8 cellular contexts compared by ENCODE assay signal in the genomic region with DNA sequence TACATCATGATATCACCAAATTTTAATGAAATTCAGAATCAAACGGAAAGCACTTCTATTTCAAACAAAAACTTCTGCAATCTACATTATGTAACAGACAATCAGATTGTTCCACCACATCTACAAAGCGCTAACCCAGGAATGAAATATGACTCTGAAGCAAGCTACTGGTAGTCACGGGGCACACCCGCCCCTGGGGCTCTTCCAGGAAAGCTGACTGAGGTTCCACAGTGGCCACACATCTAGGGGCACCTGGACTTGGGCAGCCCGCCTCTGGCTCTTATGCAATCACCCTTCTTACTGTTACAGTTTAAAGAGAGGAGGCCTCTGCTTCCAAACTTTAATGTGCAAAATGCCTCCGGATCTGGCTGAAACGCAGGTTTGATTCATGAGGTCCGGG. TPM values are rescaled to one million over a fixed set of nuclear protein-coding genes. Genes with fewer than 3 reads are reported as not detected.
DNase-seq lines count a peak whose midpoint lies in the region; ATAC-seq, FAIRE-seq and TF ChIP-seq lines count a peak whose summit lies in the region.

No MANE protein-coding gene starts in this region.

- CTCF ChIA-PET in CD8-positive, alpha-beta memory T cell (lab: Charles Lee), result interaction anchor here (1.4 to 3.2 kb wide), 2 partner anchors 170 to 171 kb away, joined by 5 to 11 read pairs; no protein-coding TSS in a partner anchor

- H3K4me3 Mint-ChIP-seq in CD8-positive, alpha-beta memory T cell, result peak overlapping the region; percentile 21 to 68 (median 58)
- peak overlapping the region; percentile 71 for H3K4me3 Mint-ChIP-seq in stimulated activated naive CD8-positive, alpha-beta T cell treated with anti-CD3 and anti-CD28 coated beads, Interleukin-15, Interleukin-2, amounts not matched to agents 100 ng/mL and 50 ng/mL, for 24 hours

- peak overlapping the region; percentile 9 for H3K4me3 ChIP-seq in CD8-positive, alpha-beta memory T cell (ENCODE audit: low read length)
- H3K4me3 ChIP-seq in body of pancreas, result no peak overlapping the region
- peak overlapping the region in 1 of 2 donors; percentile 38 for H3K4me3 ChIP-seq in kidney (ENCODE audit: low read length in 2 of 2)

- H3K27me3 Mint-ChIP-seq in CD8-positive, alpha-beta memory T cell, result no peaks in the 10 kb centered on the region
- no peaks in the 10 kb centered on the region for H3K27me3 Mint-ChIP-seq in stimulated activated naive CD8-positive, alpha-beta T cell treated with anti-CD3 and anti-CD28 coated beads, Interleukin-15, Interleukin-2, amounts not matched to agents 100 ng/mL and 50 ng/mL, for 24 hours

- H3K27ac ChIP-seq in CD8-positive, alpha-beta memory T cell (ENCODE audit: low read depth, low read length), result peak overlapping the region; percentile 48
- H3K27ac ChIP-seq in body of pancreas (peak overlapping the region; percentile 87 to 93 (median 90)), kidney (ENCODE audit: low read depth in 2 of 2, low read length in 2 of 2) (peak overlapping the region; percentile 93 to 99)

- intact Hi-C loops in body of pancreas (cut with DNase I), result no loop called here
- intact Hi-C loops in kidney (cut with DNase I), result no loop called here

- H3K27me3 ChIP-seq in CD8-positive, alpha-beta memory T cell (ENCODE audit: insufficient read depth, low read length, poor library complexity, severe bottlenecking), result no peaks in the 10 kb centered on the region
- H3K27me3 ChIP-seq in body of pancreas, result no peaks in the 10 kb centered on the region

- H3K36me3 Mint-ChIP-seq in CD8-positive, alpha-beta memory T cell, result peaks cover 0 to 3% (median 0%) of the 10 kb centered on the region in 3 donors
- no peaks in the 10 kb centered on the region for H3K36me3 Mint-ChIP-seq in stimulated activated naive CD8-positive, alpha-beta T cell treated with anti-CD3 and anti-CD28 coated beads, Interleukin-15, Interleukin-2, amounts not matched to agents 100 ng/mL and 50 ng/mL, for 24 hours (ENCODE audit: low read depth)

- DNase-seq in CD8-positive, alpha-beta memory T cell, result no peak
- DNase-seq in NCI-H2107 (lab: John Stamatoyannopoulos, UW) (peak; percentile 18), body of pancreas (peak; percentile 82 to 94 (median 93)), kidney (peak; percentile 92), NCI-H510A (lab: John Stamatoyannopoulos, UW) (no peak), DMS114 treated with DMSO at 0.1 percent for 48 hours (lab: John Stamatoyannopoulos, UW; ENCODE audit: unreplicated experiment) (no peak)

- H3K9me3 ChIP-seq in CD8-positive, alpha-beta memory T cell (ENCODE audit: low read length), result no peaks in the 10 kb centered on the region
- H3K9me3 ChIP-seq in body of pancreas (no peaks in the 10 kb centered on the region), kidney (ENCODE audit: control insufficient read depth in 1 of 2, low read length in 2 of 2) (no peaks in the 10 kb centered on the region)

- peak in 2 of 3 donors; percentile 31 to 54 for TF ChIP-seq POLR2A in body of pancreas (IDR thresholded peaks at IDR 0.05)

- peaks cover 31% of the 10 kb centered on the region for H3K4me1 ChIP-seq in CD8-positive, alpha-beta memory T cell (ENCODE audit: insufficient read depth, low read length)
- H3K4me1 ChIP-seq in body of pancreas (peaks cover 52% of the 10 kb centered on the region), kidney (ENCODE audit: control insufficient read depth in 1 of 2, insufficient read depth in 1 of 2, low read depth in 1 of 2, low read length in 2 of 2) (peaks cover 41 to 44% of the 10 kb centered on the region in 2 donors)

- peak overlapping the region in 7 of 8 donors; percentile 67 to 93 (median 81) for H3K27ac Mint-ChIP-seq in CD8-positive, alpha-beta memory T cell
- peak overlapping the region; percentile 93 for H3K27ac Mint-ChIP-seq in stimulated activated naive CD8-positive, alpha-beta T cell treated with anti-CD3 and anti-CD28 coated beads, Interleukin-15, Interleukin-2, amounts not matched to agents 100 ng/mL and 50 ng/mL, for 24 hours

- WGBS in body of pancreas, 2 donors, result 3 to 11% methylated on average over 8 of the region's 8 CpGs

- POLR2A ChIA-PET in CD8-positive, alpha-beta memory T cell (lab: Charles Lee), result no interaction called here

- H3K9me3 Mint-ChIP-seq in CD8-positive, alpha-beta memory T cell, result no peaks in the 10 kb centered on the region
- no peaks in the 10 kb centered on the region for H3K9me3 Mint-ChIP-seq in stimulated activated naive CD8-positive, alpha-beta T cell treated with anti-CD3 and anti-CD28 coated beads, Interleukin-15, Interleukin-2, amounts not matched to agents 100 ng/mL and 50 ng/mL, for 24 hours

- TF ChIP-seq CTCF in body of pancreas (IDR thresholded peaks at IDR 0.05) (no peak), kidney (IDR thresholded peaks at IDR 0.05; ENCODE audit: borderline replicate concordance, extremely low read depth, insufficient read depth) (no peak)

- H3K36me3 ChIP-seq in CD8-positive, alpha-beta memory T cell (ENCODE audit: insufficient read depth, low read length), result no peaks in the 10 kb centered on the region
- H3K36me3 ChIP-seq in body of pancreas (replicated peaks in 1 of 2; ENCODE audit: insufficient read depth in 1 of 2, low read depth in 2 of 2) (no peaks in the 10 kb centered on the region), kidney (ENCODE audit: control insufficient read depth in 1 of 2, insufficient read depth in 2 of 2, low read length in 2 of 2) (peaks cover 0 to under 1% of the 10 kb centered on the region in 2 donors)

- peak; percentile 79 for ATAC-seq in body of pancreas
- no peak for ATAC-seq in GM21737 (IDR thresholded peaks at IDR 0.05; ENCODE audit: unreplicated experiment)

- H3K9ac ChIP-seq in kidney (ENCODE audit: low read length in 2 of 2), result peak overlapping the region; percentile 51 to 78

- FAIRE-seq in kidney (lab: Jason Lieb, UNC), result no peak

- peaks cover 30 to 44% (median 38%) of the 10 kb centered on the region in 3 donors for H3K4me1 Mint-ChIP-seq in CD8-positive, alpha-beta memory T cell
- peaks cover 47% of the 10 kb centered on the region for H3K4me1 Mint-ChIP-seq in stimulated activated naive CD8-positive, alpha-beta T cell treated with anti-CD3 and anti-CD28 coated beads, Interleukin-15, Interleukin-2, amounts not matched to agents 100 ng/mL and 50 ng/mL, for 24 hours (ENCODE audit: low read depth)

RNA-seq across cellular contexts. Expression of a gene that starts 27.5 kb away (rescaled TPM):
- 1 to 10 TPM; 6.1 to 6.2 TPM for total RNA-seq in CD8-positive, alpha-beta memory T cell
- polyA plus RNA-seq in CD8-positive, alpha-beta memory T cell, result 0.77 TPM
- total RNA-seq in body of pancreas (10 to 100 TPM; 18.9 to 54.4 TPM), kidney (32.8 TPM)
- 6.4 TPM for polyA plus RNA-seq in kidney (ENCODE audit: insufficient read depth, low read depth, low replicate concordance)

Comparison
In these comparisons a context has a peak if more than half of its experiments do, and no peak if none do; other contexts are left out.
1. DNase-seq: peak in NCI-H2107 (single experiment), body of pancreas (4 of 4) and kidney (single experiment); none in CD8-positive, alpha-beta memory T cell (0 of 5), NCI-H510A (single experiment) and DMS114 treated with DMSO at 0.1 percent for 48 hours (single experiment).
2. Peak in every context shown above with its lines, with median percentiles within 50 percentile points of each other: H3K27ac ChIP-seq.